In genomic region chr20:17562804-17563305, GRCh38 we compare ENCODE assay signal across 11 cellular contexts. TPM values are rescaled to one million over a fixed set of nuclear protein-coding genes. Genes with fewer than 3 reads are reported as not detected.
DNase-seq lines count a peak whose midpoint lies in the region; ATAC-seq and TF ChIP-seq lines count a peak whose summit lies in the region.
"Had no signal": no experiment of that assay in that cellular context is flagged by ENCODE, and none has a peak within 500 bp of the region (broad histone marks: within the 10 kb centered on the region; RNA-seq: fewer than 3 reads in every experiment).

No MANE protein-coding gene starts in this region.

- H3K4me2 ChIP-seq in H9 (ENCODE audit: insufficient read depth, insufficient read length, low read length) = no peak overlapping the region
- peak overlapping the region; percentile 2 for H3K4me2 ChIP-seq in smooth muscle cell
- H3K4me2 ChIP-seq: KMS-11 had no signal

- intact Hi-C loops in left ventricle myocardium inferior (cut with micrococcal nuclease) = no loop called here

- H3K4me1 Mint-ChIP-seq in H9 = peaks cover 15% of the 10 kb centered on the region in 2 experiments
- H3K4me1 Mint-ChIP-seq: activated B cell treated with CpG ODN at 0.5 μM for 24 hours had no signal

- no peak overlapping the region for H3K9ac ChIP-seq in H9 (ENCODE audit: extremely low read depth, insufficient read length, low read length)
- no peak overlapping the region for H3K9ac ChIP-seq in smooth muscle cell (ENCODE audit: low read depth)
- H3K9ac ChIP-seq: KMS-11 had no signal

- H3K27ac ChIP-seq in H9 (ENCODE audit: insufficient read length, low read depth, low read length) (no peak overlapping the region), left ventricle myocardium inferior (replicated peaks) (peak overlapping the region; percentile 74), smooth muscle cell (ENCODE audit: low read depth) (peak overlapping the region; percentile 88)
- H3K27ac ChIP-seq: foreskin keratinocyte, KMS-11 had no signal

- H2AFZ ChIP-seq in H9 (ENCODE audit: low read length) (no peak overlapping the region), smooth muscle cell (ENCODE audit: low read depth) (peak overlapping the region; percentile 52)

- no peaks in the 10 kb centered on the region for H3K79me2 ChIP-seq in H9 (ENCODE audit: insufficient read depth, low read length)
- H3K79me2 ChIP-seq in smooth muscle cell (ENCODE audit: low read depth) = no peaks in the 10 kb centered on the region

- H3K79me1 ChIP-seq in H9 (ENCODE audit: insufficient read depth, low read depth, low read length, poor library complexity, severe bottlenecking) = no peaks in the 10 kb centered on the region

- no peak overlapping the region for H3K4ac ChIP-seq in H9 (ENCODE audit: low read depth, low read length)

- H3K36me3 Mint-ChIP-seq in H9 (ENCODE audit: insufficient read depth in 1 of 3, low read depth in 3 of 3) = peaks cover 0 to 7% (median 0%) of the 10 kb centered on the region in 3 experiments; a peak in 1 of 7 replicates

- no peak overlapping the region for H2BK20ac ChIP-seq in H9 (ENCODE audit: low read depth, low read length, poor library complexity, severe bottlenecking)

- no peaks in the 10 kb centered on the region for H3K9me3 ChIP-seq in H9 (ENCODE audit: control insufficient read depth, low read depth, low read length)
- H3K9me3 ChIP-seq in left ventricle myocardium inferior (replicated peaks) = no peaks in the 10 kb centered on the region
- no peaks in the 10 kb centered on the region for H3K9me3 ChIP-seq in smooth muscle cell (replicated peaks; ENCODE audit: low read depth)

- 0 out of 2 replicates have a peak overlapping the region, but pooled peaks have one; percentile 2 for H2BK15ac ChIP-seq in H9 (ENCODE audit: low read depth, low read length)

- WGBS in H9 (ENCODE audit: extremely low coverage, insufficient read length, low lambda C conversion rate) = no CpG with 5 or more reads among the region's 2 CpGs
- WGBS in smooth muscle cell (ENCODE audit: low lambda C conversion rate) = 39% methylated on average over 2 of the region's 2 CpGs

- no peak for DNase-seq in H9
- DNase-seq in astrocyte of the spinal cord (ENCODE audit: low read depth, low spot score) = peak; percentile 76
- DNase-seq in left ventricle myocardium inferior = no peak
- DNase-seq in smooth muscle cell (lab: John Stamatoyannopoulos, UW; ENCODE audit: unreplicated experiment) = no peak
- DNase-seq in hippocampal formation (lab: John Stamatoyannopoulos, UW) = no peak
- no peak for DNase-seq in stimulated activated CD4-positive, alpha-beta T cell treated with anti-CD3 and anti-CD28 coated beads, Interleukin-2, amount 100 ng/mL, for 48 hours
- no peak for DNase-seq in NCI-H2171 (lab: John Stamatoyannopoulos, UW)
- DNase-seq: activated B cell treated with CpG ODN at 0.5 μM for 24 hours had no signal

- ATAC-seq in HG03439 (IDR thresholded peaks at IDR 0.05; ENCODE audit: unreplicated experiment) = no peak
- ATAC-seq: foreskin keratinocyte had no signal

- H4K91ac ChIP-seq in H9 (ENCODE audit: insufficient read length, low read depth, low read length) = no peak overlapping the region

- H3K9me3 Mint-ChIP-seq in H9 = no peaks in the 10 kb centered on the region
- H3K9me3 Mint-ChIP-seq: activated B cell treated with CpG ODN at 0.5 μM for 24 hours had no signal

- H2AK5ac ChIP-seq in H9 (ENCODE audit: insufficient read length, low read length) = no peak overlapping the region

- no peak overlapping the region for H4K8ac ChIP-seq in H9 (replicated peaks; ENCODE audit: insufficient read length, low read depth, low read length)

- peak overlapping the region in 2 of 3 experiments; percentile 10 to 30; a peak in 1 of 7 replicates for H3K27ac Mint-ChIP-seq in H9
- H3K27ac Mint-ChIP-seq: activated B cell treated with CpG ODN at 0.5 μM for 24 hours had no signal

- H3K4me3 ChIP-seq in astrocyte of the spinal cord (ENCODE audit: low read depth, low read length) (no peak overlapping the region), left ventricle myocardium inferior (no peak overlapping the region), smooth muscle cell (no peak overlapping the region)

- H3K36me3 ChIP-seq in left ventricle myocardium inferior = no peaks in the 10 kb centered on the region
- H3K36me3 ChIP-seq in smooth muscle cell (ENCODE audit: low read depth) = no peaks in the 10 kb centered on the region

- no peak overlapping the region for H3K4me3 Mint-ChIP-seq in H9
- H3K4me3 Mint-ChIP-seq: activated B cell treated with CpG ODN at 0.5 μM for 24 hours had no signal

- in situ Hi-C loops in astrocyte of the spinal cord (cut with HindIII; ENCODE audit: low sequenced_read_pairs) = no loop called here

- H2BK12ac ChIP-seq in H9 (ENCODE audit: insufficient read length, low read depth, low read length) = no peak overlapping the region

- H3K4me1 ChIP-seq in H9 (ENCODE audit: insufficient read depth, low read length) (peaks cover 5% of the 10 kb centered on the region; the same call in 1 of the 2 replicates), left ventricle myocardium inferior (peaks cover 39% of the 10 kb centered on the region), smooth muscle cell (ENCODE audit: low read depth) (peaks cover 9% of the 10 kb centered on the region)

- H3K18ac ChIP-seq in H9 (ENCODE audit: insufficient read length, low read depth, low read length) = no peak overlapping the region

- H3K23ac ChIP-seq in H9 (ENCODE audit: insufficient read length, low read depth, low read length) = no peak overlapping the region

- TF ChIP-seq CTCF in H9 (conservative IDR thresholded peaks at IDR 0.05) (no peak), astrocyte of the spinal cord (IDR thresholded peaks at IDR 0.05; ENCODE audit: low read depth, low read length) (no peak), left ventricle myocardium inferior (IDR thresholded peaks at IDR 0.05; ENCODE audit: borderline replicate concordance) (no peak), smooth muscle cell (IDR thresholded peaks at IDR 0.05; ENCODE audit: borderline replicate concordance, insufficient read depth, poor library complexity, severe bottlenecking) (no peak)

- no peak overlapping the region for H3K56ac ChIP-seq in H9 (ENCODE audit: insufficient read length, low read depth, low read length)

- no peaks in the 10 kb centered on the region for H4K20me1 ChIP-seq in H9 (ENCODE audit: control insufficient read depth, insufficient read depth, insufficient read length)
- H4K20me1 ChIP-seq in smooth muscle cell (ENCODE audit: low read depth) = no peaks in the 10 kb centered on the region

- no peak overlapping the region for H2BK5ac ChIP-seq in H9 (ENCODE audit: insufficient read length, low read length)

- H3F3A ChIP-seq in smooth muscle cell (ENCODE audit: low read depth) = peaks cover 13% of the 10 kb centered on the region

- no peaks in the 10 kb centered on the region for H3K23me2 ChIP-seq in H9 (ENCODE audit: insufficient read length, low read depth, low read length, poor library complexity, severe bottlenecking)

- no peak overlapping the region for H3K14ac ChIP-seq in H9 (ENCODE audit: insufficient read depth, low read length)

- no peak overlapping the region for H3T11ph ChIP-seq in H9 (ENCODE audit: low read length)

- H3K27me3 ChIP-seq in H9 (ENCODE audit: insufficient read depth, low read length) (no peaks in the 10 kb centered on the region), left ventricle myocardium inferior (ENCODE audit: low read depth) (no peaks in the 10 kb centered on the region), smooth muscle cell (ENCODE audit: low read depth) (no peaks in the 10 kb centered on the region)
- H3K27me3 ChIP-seq: foreskin keratinocyte had no signal

- no peaks in the 10 kb centered on the region; the same call in 1 of the 2 replicates for H3K27me3 Mint-ChIP-seq in H9 (ENCODE audit: low read depth)

- no peak overlapping the region for H4K5ac ChIP-seq in H9 (ENCODE audit: insufficient read length, low read depth, low read length)

- no peak overlapping the region for H2BK120ac ChIP-seq in H9 (ENCODE audit: low read depth, low read length, poor library complexity, severe bottlenecking)

RNA-seq across cellular contexts. Expression of gene DSTN, which starts 7.0 kb away (rescaled TPM):
- total RNA-seq in H9 (2021) = 145 and 148 TPM in 2 replicates
- 635 TPM for total RNA-seq in left ventricle myocardium inferior
- 486 and 582 TPM in 2 replicates for total RNA-seq in smooth muscle cell
- polyA plus RNA-seq in smooth muscle cell = 534 and 559 TPM in 2 replicates

RNA-seq across cellular contexts. Expression of gene BFSP1, which starts 31.7 kb away (rescaled TPM):
- total RNA-seq in H9 (2021) (8.6 and 9.4 TPM in 2 replicates), left ventricle myocardium inferior (0.66 TPM), smooth muscle cell (0.76 and 1.0 TPM in 2 replicates)
- 1.3 and 1.6 TPM in 2 replicates for polyA plus RNA-seq in smooth muscle cell
- total RNA-seq: activated B cell treated with CpG ODN at 0.5 μM for 24 hours had no signal
